ENCODE assay signal across 10 cellular contexts in the genomic region with DNA sequence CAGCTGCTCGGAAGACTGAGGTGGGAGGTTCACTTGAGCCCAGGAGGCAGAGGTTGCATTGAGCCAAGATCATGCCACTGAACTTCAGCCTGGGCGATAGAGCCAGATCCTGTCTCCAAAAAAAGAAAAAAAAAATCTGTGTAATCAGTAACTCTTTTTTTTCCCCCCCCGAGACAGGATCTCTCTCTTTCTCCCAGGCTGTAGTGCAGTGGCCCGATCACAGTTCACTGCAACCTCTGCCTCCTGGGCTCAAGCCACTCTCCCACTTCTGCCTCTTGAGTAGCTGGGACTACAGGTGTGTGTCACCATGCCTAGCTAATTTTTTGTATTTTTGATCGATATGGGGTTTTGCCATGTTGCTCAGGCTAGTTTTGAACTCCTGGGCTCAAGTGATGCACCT.
"Had no signal": no experiment of that assay in that cellular context is flagged by ENCODE, and none has a peak within 500 bp of the region (broad histone marks: within the 10 kb centered on the region; RNA-seq: fewer than 3 reads in every experiment).

No MANE protein-coding gene starts in this region.

- DNase-seq: GM23248, GOT3, H7, HFFc6, IMR-90, KG1 had no signal

- H3K27ac ChIP-seq: GM23248, HL-60 had no signal

- H3K27ac Mint-ChIP-seq: HFFc6 had no signal

- H3K36me3 ChIP-seq: HAP-1 had no signal

- H3K4me3 Mint-ChIP-seq: HFFc6 had no signal

- H3K9me3 ChIP-seq: HAP-1 had no signal

- H3K4me1 ChIP-seq: HAP-1 had no signal

- H3K4me3 ChIP-seq: GM23248, HAP-1, K562 had no signal

- ATAC-seq: HCT116, K562 had no signal

- H3K9me3 Mint-ChIP-seq: HFFc6 had no signal

- FAIRE-seq: K562 had no signal
